Comparison of ENCODE assay signal across 20 cellular contexts in genomic region chr21:37000381-37000780, GRCh38. TPM values are rescaled to one million over a fixed set of nuclear protein-coding genes. Genes with fewer than 3 reads are reported as not detected.
A peak's percentile ranks its signal among the peaks of the same experiment; 100 is the strongest.
DNase-seq lines count a peak whose midpoint lies in the region; ATAC-seq, FAIRE-seq and TF ChIP-seq lines count a peak whose summit lies in the region.
"Had no signal": no experiment of that assay in that cellular context is flagged by ENCODE, and none has a peak within 500 bp of the region (broad histone marks: within the 10 kb centered on the region; RNA-seq: fewer than 3 reads in every experiment).

No MANE protein-coding gene starts in this region.

- no peak for TF ChIP-seq EP300 in A549 (IDR thresholded peaks at IDR 0.05)

- H3K4me1 ChIP-seq in A549 (no peaks in the 10 kb centered on the region), OCI-LY1 (ENCODE audit: insufficient read depth, low read length, severe bottlenecking) (peaks cover 5% of the 10 kb centered on the region), mammary epithelial cell (ENCODE audit: insufficient read depth, low read length) (no peaks in the 10 kb centered on the region), right cardiac atrium (ENCODE audit: control insufficient read depth, insufficient read depth, low read length) (no peaks in the 10 kb centered on the region)
- H3K4me1 ChIP-seq: prostate gland, stomach, uterus had no signal

- H3K9me3 ChIP-seq in A549 = no peaks in the 10 kb centered on the region
- H3K9me3 ChIP-seq in OCI-LY1 (ENCODE audit: low read length) = no peaks in the 10 kb centered on the region
- H3K9me3 ChIP-seq in mammary epithelial cell (replicated peaks; ENCODE audit: insufficient read depth, low read length) = no peaks in the 10 kb centered on the region
- H3K9me3 ChIP-seq in right cardiac atrium (ENCODE audit: control insufficient read depth, low read length) = no peaks in the 10 kb centered on the region
- H3K9me3 ChIP-seq: prostate gland, stomach, uterus had no signal

- BruUV-seq in mammary epithelial cell (replicated peaks; lab: Mats Ljungman, UMichigan) = no TSS peak

- ATAC-seq in A549 = peak in 1 of 2 experiments; percentile 60; a peak in 2 of 6 replicates
- ATAC-seq in HG02840 (IDR thresholded peaks at IDR 0.05; ENCODE audit: low FRiP score, unreplicated experiment) = no peak
- no peak for ATAC-seq in GM19023 (IDR thresholded peaks at IDR 0.05; ENCODE audit: unreplicated experiment)
- no peak for ATAC-seq in right cardiac atrium
- no peak for ATAC-seq in GM18858 (IDR thresholded peaks at IDR 0.05; ENCODE audit: unreplicated experiment)
- ATAC-seq: T-cell had no signal

- H3K79me2 ChIP-seq in OCI-LY1 (ENCODE audit: insufficient read depth, low read length) (no peaks in the 10 kb centered on the region), mammary epithelial cell (ENCODE audit: insufficient read depth, low read length) (no peaks in the 10 kb centered on the region)

- no peak overlapping the region for H2AFZ ChIP-seq in OCI-LY1 (ENCODE audit: low read length)
- H2AFZ ChIP-seq in mammary epithelial cell (ENCODE audit: low read depth, low read length) = no peak overlapping the region

- H3K9me2 ChIP-seq in OCI-LY1 (ENCODE audit: low read depth, low read length) = no peaks in the 10 kb centered on the region

- no peaks in the 10 kb centered on the region for H4K20me1 ChIP-seq in OCI-LY1 (ENCODE audit: insufficient read depth, low read length)
- no peaks in the 10 kb centered on the region for H4K20me1 ChIP-seq in mammary epithelial cell (ENCODE audit: insufficient read depth, low read length)

- dilution Hi-C loops in mammary epithelial cell (cut with HindIII; ENCODE audit: low sequenced_read_pairs) = no loop called here

- 68% methylated on average over 4 of the region's 4 CpGs for WGBS in A549 (ENCODE audit: missing lambda C conversion rate)
- 86% methylated on average over 4 of the region's 4 CpGs for WGBS in mammary epithelial cell (ENCODE audit: low coverage, missing lambda C conversion rate)
- WGBS in right cardiac atrium = 78% methylated on average over 4 of the region's 4 CpGs

- H3K9ac ChIP-seq in OCI-LY1 (ENCODE audit: low read length) = no peak overlapping the region
- no peak overlapping the region for H3K9ac ChIP-seq in mammary epithelial cell (ENCODE audit: insufficient read depth, low read length)

- peak in 1 of 2 experiments; percentile 11; a peak in 1 of 5 replicates for TF ChIP-seq RAD21 in A549 (conservative IDR thresholded peaks at IDR 0.05 in 1 of 2, IDR thresholded peaks at IDR 0.05 in 1 of 2)

- H3K36me3 ChIP-seq in OCI-LY1 (ENCODE audit: insufficient read depth, low read length) (no peaks in the 10 kb centered on the region), mammary epithelial cell (ENCODE audit: insufficient read depth, low read length) (no peaks in the 10 kb centered on the region)
- H3K36me3 ChIP-seq: prostate gland, stomach, uterus had no signal

- no peak for TF ChIP-seq POLR2A in A549 (IDR thresholded peaks at IDR 0.05; ENCODE audit: low read length)

- H3K4me2 ChIP-seq in A549 (no peak overlapping the region), OCI-LY1 (ENCODE audit: low read length) (no peak overlapping the region), mammary epithelial cell (ENCODE audit: insufficient read depth, low read depth, low read length) (no peak overlapping the region)

- no peaks in the 10 kb centered on the region; the same call in 1 of the 2 replicates for H3K27me3 ChIP-seq in OCI-LY1 (ENCODE audit: insufficient read depth, low read length)
- H3K27me3 ChIP-seq in mammary epithelial cell (ENCODE audit: insufficient read depth, low read length) = no peaks in the 10 kb centered on the region
- no peaks in the 10 kb centered on the region for H3K27me3 ChIP-seq in right cardiac atrium (ENCODE audit: control insufficient read depth, insufficient read depth)
- H3K27me3 ChIP-seq: uterus had no signal

- intact Hi-C loops in mammary epithelial cell (cut with micrococcal nuclease) (no loop called here), right cardiac atrium (cut with DNase I) (no loop called here)

- H3K4me3 ChIP-seq in A549 = no peak overlapping the region
- H3K4me3 ChIP-seq in GM12864 (ENCODE audit: low read depth, low read length) = no peak overlapping the region
- H3K4me3 ChIP-seq in OCI-LY1 (ENCODE audit: low read depth, low read length, poor library complexity, severe bottlenecking) = no peak overlapping the region
- H3K4me3 ChIP-seq in mammary epithelial cell (replicated peaks in 1 of 3; ENCODE audit: insufficient read depth in 1 of 3, low read depth in 2 of 3, low read length in 3 of 3) = no peak overlapping the region
- no peak overlapping the region for H3K4me3 ChIP-seq in right cardiac atrium (ENCODE audit: low read length)
- H3K4me3 ChIP-seq: prostate gland, stomach, uterus had no signal

- H3K27ac ChIP-seq in A549 (no peak overlapping the region), OCI-LY1 (ENCODE audit: low read depth, low read length, poor library complexity, severe bottlenecking) (no peak overlapping the region), mammary epithelial cell (ENCODE audit: insufficient read depth, low read depth, low read length) (no peak overlapping the region), right cardiac atrium (ENCODE audit: low read length) (no peak overlapping the region)
- H3K27ac ChIP-seq: prostate gland, stomach, uterus had no signal

- CTCF ChIA-PET in A549 (lab: Yijun Ruan, JAX) = interaction anchor here (1.8 to 3.3 kb wide), 2 partner anchors 10 kb away, joined by 8 to 15 read pairs; no protein-coding TSS in a partner anchor
- CTCF ChIA-PET in mammary epithelial cell (lab: Charles Lee; ENCODE audit: low non-redundant PET) = no interaction called here

- POLR2A ChIA-PET in A549 (lab: Yijun Ruan, JAX) = no interaction called here

- in situ Hi-C loops in mammary epithelial cell (cut with MboI; ENCODE audit: low sequenced_read_pairs in 2 of 2) = no loop called here

- peak; percentile 4; the same call in 1 of the 3 replicates for TF ChIP-seq CTCF in A549 (IDR thresholded peaks at IDR 0.05)
- peak; percentile 2 for TF ChIP-seq CTCF in GM12864 (IDR thresholded peaks at IDR 0.05; ENCODE audit: low read depth, low read length, missing control alignments)
- peak; percentile 28; the same call in 1 of the 2 replicates for TF ChIP-seq CTCF in OCI-LY1 (IDR thresholded peaks at IDR 0.05; ENCODE audit: low read length)
- peak; percentile 7 to 14 for TF ChIP-seq CTCF in mammary epithelial cell (conservative IDR thresholded peaks at IDR 0.05 in 1 of 2, IDR thresholded peaks at IDR 0.05 in 1 of 2; ENCODE audit: extremely low read depth in 1 of 2, insufficient read depth in 1 of 2, low read depth in 1 of 2, low read length in 2 of 2)

- DNase-seq in A549 (ENCODE audit: low read depth in 1 of 2, low spot score in 1 of 2) (peak in 1 of 2 experiments; percentile 38), GM12864 (ENCODE audit: low read depth) (no peak), mammary epithelial cell (no peak), right cardiac atrium (no peak)
- DNase-seq: activated CD4-positive, CD25-positive, alpha-beta regulatory T cell treated with anti-CD3 and anti-CD28 coated beads, Interleukin-2, amount 50 U/mL, for 72 hours; activated naive CD4-positive, alpha-beta T cell; Calu3; effector CD4-positive, alpha-beta T cell; Karpas-422; NCI-H1694 treated with DMSO at 0.1 percent for 48 hours; NCI-H524 treated with DMSO at 0.1 percent for 48 hours; stomach; T-cell; uterus had no signal

- no peaks in the 10 kb centered on the region for H3F3A ChIP-seq in OCI-LY1 (ENCODE audit: insufficient read depth, low read length)

- FAIRE-seq in A549 (lab: Jason Lieb, UNC) = no peak
- FAIRE-seq: RCC 7860 had no signal

TF ChIP-seq in A549, 52 proteins besides CTCF, POLR2A, EP300 and RAD21 (continues in another document):
- TF ChIP-seq ZNF302 (CRISPR knock-in tag; IDR thresholded peaks at IDR 0.05) (no peak), RFX5 (IDR thresholded peaks at IDR 0.05) (no peak)

RNA-seq across cellular contexts. Expression of gene RIPPLY3, which starts 6.1 kb away (rescaled TPM):
- 1.3 and 1.5 TPM in 2 replicates for polyA plus RNA-seq in A549 (2011; rRNA removed)
- polyA plus RNA-seq in A549 (2012; cell fraction: cytosol; rRNA removed) = 0.86 and 1.3 TPM in 2 replicates
- polyA plus RNA-seq in A549 (2012; cell fraction: nucleus; rRNA removed) = 0.66 and 1.1 TPM in 2 replicates
- polyA plus RNA-seq in A549 (2017; fragmentation: RNase III; extraction: RNeasy Plus Mini Kit Qiagen cat#74134 plus additional on column Dnase treatment) = 0.46 to 0.65 TPM (median 0.63 TPM) in 3 replicates
- 0.29 and 0.58 TPM in 2 replicates for polyA minus RNA-seq in A549 (2011; rRNA and poly(A)+ RNA removed)
- total RNA-seq in mammary epithelial cell = under 1 TPM; 0.17 to 0.54 TPM
- 0.34 TPM for polyA plus RNA-seq in mammary epithelial cell
- not detected for polyA minus RNA-seq in mammary epithelial cell
- not detected for total RNA-seq in right cardiac atrium
- not detected for polyA plus RNA-seq in right cardiac atrium
- total RNA-seq: T-cell had no signal

RNA-seq across cellular contexts. Expression of gene HLCS, which starts 33.9 kb away (rescaled TPM):
- polyA plus RNA-seq in A549 (2011; rRNA removed) (23.1 and 24.3 TPM in 2 replicates), A549 (2017; fragmentation: RNase III; extraction: RNeasy Plus Mini Kit Qiagen cat#74134 plus additional on column Dnase treatment) (7.6 to 9.0 TPM (median 8.4 TPM) in 3 replicates), mammary epithelial cell (16.0 TPM), right cardiac atrium (3.5 TPM)
- polyA plus RNA-seq in A549 (2012; cell fraction: cytosol; rRNA removed) = 4.3 and 4.8 TPM in 2 replicates
- polyA plus RNA-seq in A549 (2012; cell fraction: nucleus; rRNA removed) = 4.8 and 6.9 TPM in 2 replicates
- 24.9 and 27.6 TPM in 2 replicates for polyA minus RNA-seq in A549 (2011; rRNA and poly(A)+ RNA removed)
- total RNA-seq in mammary epithelial cell (10 to 100 TPM; 32.4 to 42.5 TPM), right cardiac atrium (10 to 100 TPM in 2 of 4 donors, 1 to 10 TPM in 2; 8.0 to 11.4 (median 9.6) TPM)
- polyA minus RNA-seq in mammary epithelial cell = 21.5 TPM
